In genomic region chr11:35112056-35112845, GRCh38 we compare ENCODE assay signal across 17 cellular contexts. TPM values are rescaled to one million over a fixed set of nuclear protein-coding genes. Genes with fewer than 3 reads are reported as not detected.
DNase-seq lines count a peak whose midpoint lies in the region; ATAC-seq, FAIRE-seq and TF ChIP-seq lines count a peak whose summit lies in the region.
"Had no signal": no experiment of that assay in that cellular context is flagged by ENCODE, and none has a peak within 500 bp of the region (broad histone marks: within the 10 kb centered on the region; RNA-seq: fewer than 3 reads in every experiment).

No MANE protein-coding gene starts in this region.

- POLR2A ChIA-PET in activated CD8-positive, alpha-beta T cell treated with anti-CD3 and anti-CD28 coated beads, Interleukin-2, amount 10 ng/mL, durations not matched to agents 7 days and 5 days (lab: Charles Lee), result no interaction called here
- POLR2A ChIA-PET in activated CD8-positive, alpha-beta T cell treated with anti-CD3 and anti-CD28 coated beads for 36 hours (lab: Charles Lee), result interaction anchor here (1.0 to 1.4 kb wide), 2 partner anchors 11 to 13 kb away, joined by 3 to 4 read pairs; no protein-coding TSS in a partner anchor
- POLR2A ChIA-PET in Caco-2 (lab: Charles Lee), result no interaction called here

- BruUV-seq in Caco-2 (replicated peaks; lab: Mats Ljungman, UMichigan), result no TSS peak

- H3K36me3 ChIP-seq in bronchial epithelial cell (ENCODE audit: control insufficient read depth, insufficient read depth, low read length), result no peaks in the 10 kb centered on the region
- no peaks in the 10 kb centered on the region for H3K36me3 ChIP-seq in spleen
- no peaks in the 10 kb centered on the region for H3K36me3 ChIP-seq in Caco-2 (ENCODE audit: control insufficient read depth, insufficient read depth, low read length)
- H3K36me3 ChIP-seq: ascending aorta, gastroesophageal sphincter, transverse colon had no signal

- WGBS in spleen, 5 donors, result 89 to 92% (median 91%) methylated on average over 13 of the region's 13 CpGs
- WGBS in lower leg skin, 2 donors, result 53 to 58% methylated on average over 12 to 13 of the region's 13 CpGs

- H3K4me3 ChIP-seq in bronchial epithelial cell (ENCODE audit: low read depth, low read length) (no peak overlapping the region), spleen (no peak overlapping the region), lower leg skin (ENCODE audit: low read depth, poor library complexity, severe bottlenecking) (no peak overlapping the region), Caco-2 (ENCODE audit: low read depth, low read length) (no peak overlapping the region)
- H3K4me3 ChIP-seq: ascending aorta, gastroesophageal sphincter, transverse colon had no signal

- no peak overlapping the region for H3K4me3 Mint-ChIP-seq in activated CD8-positive, alpha-beta T cell treated with anti-CD3 and anti-CD28 coated beads, Interleukin-2, amount 10 ng/mL, durations not matched to agents 7 days and 5 days
- H3K4me3 Mint-ChIP-seq in activated CD8-positive, alpha-beta T cell treated with anti-CD3 and anti-CD28 coated beads for 36 hours, result no peak overlapping the region
- H3K4me3 Mint-ChIP-seq in Caco-2 (ENCODE audit: unreplicated experiment), result no peak overlapping the region
- H3K4me3 Mint-ChIP-seq: mesothelial cell of epicardium had no signal

- intact Hi-C loops in activated CD8-positive, alpha-beta T cell treated with anti-CD3 and anti-CD28 coated beads for 36 hours (cut with micrococcal nuclease), result no loop called here
- intact Hi-C loops in spleen (cut with DNase I; ENCODE audit: low total_unique reads), result no loop called here
- intact Hi-C loops in lower leg skin (cut with DNase I; ENCODE audit: low total_unique reads), result no loop called here
- intact Hi-C loops in Caco-2 (cut with micrococcal nuclease; ENCODE audit: unreplicated experiment), result no loop called here

- DNase-seq in activated CD8-positive, alpha-beta T cell treated with anti-CD3 and anti-CD28 coated beads, Interleukin-2, amount 10 ng/mL, durations not matched to agents 7 days and 5 days, result no peak
- no peak for DNase-seq in activated CD8-positive, alpha-beta T cell treated with anti-CD3 and anti-CD28 coated beads for 36 hours
- DNase-seq in NCI-H69 (lab: John Stamatoyannopoulos, UW) (peak; percentile 65), bronchial epithelial cell (ENCODE audit: low read depth) (peak; percentile 80), spleen (no peak), lower leg skin (ENCODE audit: low spot score in 2 of 2) (no peak), AG20443 (ENCODE audit: low spot score) (no peak), Caco-2 (no peak)
- DNase-seq: activated T-cell treated with anti-CD3 and anti-CD28 coated beads, Interleukin-2, amount 50 U/mL, for 1 hour; effector CD4-positive, alpha-beta T cell; immature natural killer cell; NCI-H1930; transverse colon had no signal

- CTCF ChIA-PET in activated CD8-positive, alpha-beta T cell treated with anti-CD3 and anti-CD28 coated beads, Interleukin-2, amount 10 ng/mL, durations not matched to agents 7 days and 5 days (lab: Charles Lee), result interaction anchor here (1.0 kb wide), 1 partner anchor 11 kb away, joined by 4 read pairs; no protein-coding TSS in a partner anchor
- CTCF ChIA-PET in activated CD8-positive, alpha-beta T cell treated with anti-CD3 and anti-CD28 coated beads for 36 hours (lab: Charles Lee), result no interaction called here
- CTCF ChIA-PET in Caco-2 (lab: Charles Lee), result no interaction called here

- no peak for ATAC-seq in activated CD8-positive, alpha-beta T cell treated with anti-CD3 and anti-CD28 coated beads, Interleukin-2, amount 10 ng/mL, durations not matched to agents 7 days and 5 days
- no peak for ATAC-seq in activated CD8-positive, alpha-beta T cell treated with anti-CD3 and anti-CD28 coated beads for 36 hours
- ATAC-seq: activated CD4-positive, CD25-positive, alpha-beta regulatory T cell treated with anti-CD3 and anti-CD28 coated beads, Interleukin-2, amount 50 U/mL, for 24 hours had no signal

- FAIRE-seq in bronchial epithelial cell (lab: Jason Lieb, UNC), result no peak

- peaks cover 7% of the 10 kb centered on the region for H3K27me3 Mint-ChIP-seq in activated CD8-positive, alpha-beta T cell treated with anti-CD3 and anti-CD28 coated beads, Interleukin-2, amount 10 ng/mL, durations not matched to agents 7 days and 5 days (ENCODE audit: low read depth)
- H3K27me3 Mint-ChIP-seq in activated CD8-positive, alpha-beta T cell treated with anti-CD3 and anti-CD28 coated beads for 36 hours, result no peaks in the 10 kb centered on the region
- H3K27me3 Mint-ChIP-seq in Caco-2 (ENCODE audit: insufficient read depth, unreplicated experiment), result peaks cover 2% of the 10 kb centered on the region

- no peaks in the 10 kb centered on the region for H3K27me3 ChIP-seq in bronchial epithelial cell (ENCODE audit: control insufficient read depth, insufficient read depth, low read length)
- no peaks in the 10 kb centered on the region for H3K27me3 ChIP-seq in spleen (replicated peaks in 1 of 7)
- no peaks in the 10 kb centered on the region; the same call in 1 of the 2 replicates for H3K27me3 ChIP-seq in Caco-2 (replicated peaks; ENCODE audit: control insufficient read depth, insufficient read depth, low read length)
- H3K27me3 ChIP-seq: ascending aorta, gastroesophageal sphincter, transverse colon had no signal

- no peaks in the 10 kb centered on the region for H3K36me3 Mint-ChIP-seq in activated CD8-positive, alpha-beta T cell treated with anti-CD3 and anti-CD28 coated beads, Interleukin-2, amount 10 ng/mL, durations not matched to agents 7 days and 5 days (ENCODE audit: low read depth)
- no peaks in the 10 kb centered on the region for H3K36me3 Mint-ChIP-seq in activated CD8-positive, alpha-beta T cell treated with anti-CD3 and anti-CD28 coated beads for 36 hours (ENCODE audit: low read depth)
- no peaks in the 10 kb centered on the region for H3K36me3 Mint-ChIP-seq in Caco-2 (ENCODE audit: insufficient read depth, unreplicated experiment)
- H3K36me3 Mint-ChIP-seq: mesothelial cell of epicardium had no signal

- H3K27ac ChIP-seq in spleen, result peak overlapping the region in 5 of 8 donors; percentile 46 to 77 (median 73)
- H3K27ac ChIP-seq: gastroesophageal sphincter, transverse colon had no signal

- TF ChIP-seq POLR2A in spleen (IDR thresholded peaks at IDR 0.05) (no peak), lower leg skin (IDR thresholded peaks at IDR 0.05) (no peak)

- peak overlapping the region; percentile 64 for H3K27ac Mint-ChIP-seq in activated CD8-positive, alpha-beta T cell treated with anti-CD3 and anti-CD28 coated beads, Interleukin-2, amount 10 ng/mL, durations not matched to agents 7 days and 5 days
- no peak overlapping the region for H3K27ac Mint-ChIP-seq in activated CD8-positive, alpha-beta T cell treated with anti-CD3 and anti-CD28 coated beads for 36 hours
- H3K27ac Mint-ChIP-seq in Caco-2 (ENCODE audit: unreplicated experiment), result no peak overlapping the region
- H3K27ac Mint-ChIP-seq: mesothelial cell of epicardium had no signal

- no peak for TF ChIP-seq CTCF in activated CD8-positive, alpha-beta T cell treated with anti-CD3 and anti-CD28 coated beads for 36 hours (IDR thresholded peaks at IDR 0.05)
- no peak for TF ChIP-seq CTCF in bronchial epithelial cell (IDR thresholded peaks at IDR 0.05; ENCODE audit: insufficient read depth, low read length, severe bottlenecking)
- no peak for TF ChIP-seq CTCF in spleen (IDR thresholded peaks at IDR 0.05 in 8 of 11, conservative IDR thresholded peaks at IDR 0.05 in 3 of 11)
- TF ChIP-seq CTCF in lower leg skin (IDR thresholded peaks at IDR 0.05), result no peak
- TF ChIP-seq CTCF in Caco-2 (IDR thresholded peaks at IDR 0.05; ENCODE audit: insufficient read depth in 1 of 2, low read depth in 1 of 2, low read length in 1 of 2, severe bottlenecking in 1 of 2, unreplicated experiment in 1 of 2), result no peak

- no peaks in the 10 kb centered on the region for H3K9me3 Mint-ChIP-seq in activated CD8-positive, alpha-beta T cell treated with anti-CD3 and anti-CD28 coated beads, Interleukin-2, amount 10 ng/mL, durations not matched to agents 7 days and 5 days (ENCODE audit: insufficient read depth)
- no peaks in the 10 kb centered on the region for H3K9me3 Mint-ChIP-seq in activated CD8-positive, alpha-beta T cell treated with anti-CD3 and anti-CD28 coated beads for 36 hours
- no peaks in the 10 kb centered on the region for H3K9me3 Mint-ChIP-seq in Caco-2 (ENCODE audit: unreplicated experiment)
- H3K9me3 Mint-ChIP-seq: immature natural killer cell had no signal

- H3K4me1 ChIP-seq in spleen (peaks cover 21 to 81% (median 49%) of the 10 kb centered on the region in 6 donors), Caco-2 (no peaks in the 10 kb centered on the region)

- peaks cover 36% of the 10 kb centered on the region for H3K4me1 Mint-ChIP-seq in activated CD8-positive, alpha-beta T cell treated with anti-CD3 and anti-CD28 coated beads, Interleukin-2, amount 10 ng/mL, durations not matched to agents 7 days and 5 days (ENCODE audit: low read depth)
- H3K4me1 Mint-ChIP-seq in activated CD8-positive, alpha-beta T cell treated with anti-CD3 and anti-CD28 coated beads for 36 hours (ENCODE audit: low read depth), result peaks cover 30% of the 10 kb centered on the region
- H3K4me1 Mint-ChIP-seq in Caco-2 (ENCODE audit: low read depth, unreplicated experiment), result no peaks in the 10 kb centered on the region

- no peaks in the 10 kb centered on the region for H3K9me3 ChIP-seq in spleen
- no peaks in the 10 kb centered on the region for H3K9me3 ChIP-seq in Caco-2
- H3K9me3 ChIP-seq: ascending aorta, gastroesophageal sphincter, transverse colon had no signal

RNA-seq across cellular contexts. Expression of gene CD44, which starts 26.7 kb away (rescaled TPM):
- total RNA-seq in activated CD8-positive, alpha-beta T cell treated with anti-CD3 and anti-CD28 coated beads, Interleukin-2, amount 10 ng/mL, durations not matched to agents 7 days and 5 days, result 100 to 1,000 TPM; 398 to 399 TPM
- total RNA-seq in activated CD8-positive, alpha-beta T cell treated with anti-CD3 and anti-CD28 coated beads for 36 hours, result 100 to 1,000 TPM; 363 to 373 TPM
- total RNA-seq in bronchial epithelial cell (254 and 319 TPM in 2 replicates), spleen (100 to 1,000 TPM; 200 to 521 (median 348) TPM), lower leg skin (1,000 to 10,000 TPM in 1 of 4 donors, 100 to 1,000 TPM in 3; 861 to 1,282 (median 914) TPM), Caco-2 (2022) (50.4 and 61.4 TPM in 2 replicates)
- polyA plus RNA-seq in spleen, result 100 to 1,000 TPM in 1 of 3 donors, 10 to 100 TPM in 2; 60.9 to 103 (median 71.8) TPM

Comparison
In these comparisons a context has a peak if more than half of its experiments do, and no peak if none do; other contexts are left out.
1. DNase-seq: peak in NCI-H69 (single experiment) and bronchial epithelial cell (single experiment); none in activated CD8-positive, alpha-beta T cell treated with anti-CD3 and anti-CD28 coated beads, Interleukin-2, amount 10 ng/mL, durations not matched to agents 7 days and 5 days (single experiment), activated CD8-positive, alpha-beta T cell treated with anti-CD3 and anti-CD28 coated beads for 36 hours (single experiment), spleen (single experiment), lower leg skin (0 of 2), AG20443 (single experiment) and Caco-2 (0 of 2).